ENCODE assay signal across 8 cellular contexts in genomic region chr10:43292745-43293676, GRCh38. TPM values are rescaled to one million over a fixed set of nuclear protein-coding genes. Genes with fewer than 3 reads are reported as not detected.
A peak's percentile ranks its signal among the peaks of the same experiment; 100 is the strongest.
DNase-seq lines count a peak whose midpoint lies in the region; ATAC-seq and TF ChIP-seq lines count a peak whose summit lies in the region.

No MANE protein-coding gene starts in this region.

- no TSS peak for BruUV-seq in PC-9 (replicated peaks; lab: Mats Ljungman, UMichigan)

- H3K4me3 ChIP-seq in PC-9: no peak overlapping the region

- intact Hi-C loops in PC-9 (cut with micrococcal nuclease; ENCODE audit: unreplicated experiment): loop anchor here (1.0 kb wide), 1 partner anchor 55 kb away; no protein-coding TSS in a partner anchor

- DNase-seq in DMS 273 (lab: John Stamatoyannopoulos, UW; ENCODE audit: unreplicated experiment) (peak; percentile 58), DMS 273 treated with DMSO at 0.1 percent for 48 hours (lab: John Stamatoyannopoulos, UW) (no peak), PC-9 (peak in 1 of 2 experiments; percentile 56), glutamatergic neuron (peak; percentile 54), pons (ENCODE audit: low spot score) (peak; percentile 69)
- DNase-seq in activated naive CD8-positive, alpha-beta T cell treated with anti-CD3 and anti-CD28 coated beads for 36 hours: peak; percentile 32

- no peak overlapping the region for H3K27ac ChIP-seq in PC-9

- POLR2A ChIA-PET in PC-9 (lab: Charles Lee; ENCODE audit: unreplicated experiment): interaction anchor here (0.5 kb wide), 1 partner anchor 51 kb away, joined by 8 read pairs; no protein-coding TSS in a partner anchor

- 0 out of 2 replicates have a peak overlapping the region, but pooled peaks have one; percentile 13 for H2AFZ ChIP-seq in PC-9

- peak overlapping the region; percentile 34 for H3K4me2 ChIP-seq in PC-9

- H3K9me2 ChIP-seq in PC-9 (ENCODE audit: insufficient read depth): no peaks in the 10 kb centered on the region

- H3K9me3 ChIP-seq in PC-9 (ENCODE audit: insufficient read depth, low read depth): no peaks in the 10 kb centered on the region

- no peaks in the 10 kb centered on the region for H3K36me3 Mint-ChIP-seq in activated naive CD8-positive, alpha-beta T cell treated with anti-CD3 and anti-CD28 coated beads for 36 hours
- no peaks in the 10 kb centered on the region for H3K36me3 Mint-ChIP-seq in glutamatergic neuron (ENCODE audit: unreplicated experiment)

- H3K27me3 ChIP-seq in PC-9 (ENCODE audit: insufficient read depth, low read depth): no peaks in the 10 kb centered on the region

- H3K4me1 ChIP-seq in PC-9 (replicated peaks; ENCODE audit: insufficient read depth): peaks cover 9% of the 10 kb centered on the region

- H3K27ac Mint-ChIP-seq in activated naive CD8-positive, alpha-beta T cell treated with anti-CD3 and anti-CD28 coated beads for 36 hours: peak overlapping the region; percentile 16
- H3K27ac Mint-ChIP-seq in glutamatergic neuron (ENCODE audit: unreplicated experiment): no peak overlapping the region

- no peaks in the 10 kb centered on the region for H3K79me2 ChIP-seq in PC-9 (ENCODE audit: low read depth)

- peaks cover 10% of the 10 kb centered on the region; the same call in 1 of the 2 replicates for H3F3A ChIP-seq in PC-9 (ENCODE audit: insufficient read depth, low read depth)

- ATAC-seq in HG03460 (IDR thresholded peaks at IDR 0.05; ENCODE audit: unreplicated experiment) (peak; percentile 74), HG02870 (IDR thresholded peaks at IDR 0.05; ENCODE audit: unreplicated experiment) (no peak)

- H3K4me3 Mint-ChIP-seq in activated naive CD8-positive, alpha-beta T cell treated with anti-CD3 and anti-CD28 coated beads for 36 hours: no peak overlapping the region
- no peak overlapping the region for H3K4me3 Mint-ChIP-seq in glutamatergic neuron (ENCODE audit: unreplicated experiment)

- H3K4me1 Mint-ChIP-seq in activated naive CD8-positive, alpha-beta T cell treated with anti-CD3 and anti-CD28 coated beads for 36 hours: peaks cover 22% of the 10 kb centered on the region
- H3K4me1 Mint-ChIP-seq in glutamatergic neuron (ENCODE audit: low read depth, unreplicated experiment): peaks cover 12% of the 10 kb centered on the region

- H3K9me3 Mint-ChIP-seq in activated naive CD8-positive, alpha-beta T cell treated with anti-CD3 and anti-CD28 coated beads for 36 hours: peaks cover 1% of the 10 kb centered on the region
- H3K9me3 Mint-ChIP-seq in glutamatergic neuron (ENCODE audit: unreplicated experiment): peaks cover 5% of the 10 kb centered on the region

- H4K20me1 ChIP-seq in PC-9 (ENCODE audit: insufficient read depth): no peaks in the 10 kb centered on the region

- no peaks in the 10 kb centered on the region for H3K36me3 ChIP-seq in PC-9 (ENCODE audit: low read depth)

- CTCF ChIA-PET in PC-9 (lab: Charles Lee): interaction anchor here (0.7 to 1.2 kb wide), 3 partner anchors 24 to 87 kb away, joined by 3 to 10 read pairs (median 3); no protein-coding TSS in a partner anchor

- peaks cover 4% of the 10 kb centered on the region for H3K27me3 Mint-ChIP-seq in activated naive CD8-positive, alpha-beta T cell treated with anti-CD3 and anti-CD28 coated beads for 36 hours
- H3K27me3 Mint-ChIP-seq in glutamatergic neuron (ENCODE audit: unreplicated experiment): no peaks in the 10 kb centered on the region

- TF ChIP-seq CTCF in PC-9 (conservative IDR thresholded peaks at IDR 0.05) (peak; percentile 78), glutamatergic neuron (IDR thresholded peaks at IDR 0.05; ENCODE audit: partially characterized antibody, unreplicated experiment) (peak; percentile 60)

RNA-seq across cellular contexts. Expression of gene RASGEF1A, which starts 26.1 kb away (rescaled TPM):
- total RNA-seq in PC-9 (2021) (15.4 and 23.9 TPM in 2 replicates), glutamatergic neuron (ENCODE audit: unreplicated experiment) (5.7 TPM)
- total RNA-seq in activated naive CD8-positive, alpha-beta T cell treated with anti-CD3 and anti-CD28 coated beads for 36 hours: under 1 TPM; 0.40 to 0.45 TPM
